Comparison of ENCODE assay signal across 28 cellular contexts in the genomic region with DNA sequence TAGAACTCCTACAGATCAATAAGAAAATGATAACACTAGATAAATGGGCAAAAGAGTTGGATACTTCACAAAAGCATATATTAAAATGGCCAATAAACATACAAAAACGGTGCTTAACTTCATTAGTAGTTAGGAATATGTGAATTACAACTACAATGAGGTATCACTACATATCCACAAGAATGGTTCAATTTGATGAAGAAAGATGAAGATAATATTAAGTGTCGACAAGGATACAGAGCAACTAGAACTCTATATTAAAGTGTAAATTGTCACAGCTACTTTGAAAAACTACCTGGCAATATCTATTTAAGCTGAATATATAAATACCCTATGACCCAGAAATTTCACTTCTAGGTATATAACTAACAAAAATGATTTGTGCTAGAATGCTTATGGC.
"Had no signal": no experiment of that assay in that cellular context is flagged by ENCODE, and none has a peak within 500 bp of the region (broad histone marks: within the 10 kb centered on the region; RNA-seq: fewer than 3 reads in every experiment).

No MANE protein-coding gene starts in this region.

- H3K4me1 ChIP-seq: colonic mucosa, esophagus muscularis mucosa, esophagus squamous epithelium, foreskin keratinocyte, gastroesophageal sphincter, heart left ventricle had no signal

- H3K36me3 ChIP-seq: colonic mucosa, esophagus muscularis mucosa, esophagus squamous epithelium, gastrocnemius medialis, gastroesophageal sphincter, heart left ventricle, heart right ventricle had no signal

- DNase-seq: colonic mucosa; cortex of kidney; dermis blood vessel endothelial cell; dorsolateral prefrontal cortex; effector CD4-positive, alpha-beta T cell; effector CD8-positive, alpha-beta T cell; effector memory CD4-positive, alpha-beta T cell; effector memory CD8-positive, alpha-beta T cell; endodermal cell; erythroblast; esophagus squamous epithelium; foreskin fibroblast; foreskin keratinocyte; foreskin melanocyte; gastrocnemius medialis; glutamatergic neuron; head of caudate nucleus; heart left ventricle; heart right ventricle had no signal

- FAIRE-seq: colon, endometrium, endothelial cell of umbilical vein, frontal cortex had no signal

- H3K27me3 ChIP-seq: colonic mucosa, dorsolateral prefrontal cortex, esophagus muscularis mucosa, esophagus squamous epithelium, foreskin keratinocyte, gastrocnemius medialis, gastroesophageal sphincter, heart left ventricle, heart right ventricle had no signal

- ATAC-seq: effector memory CD8-positive, alpha-beta T cell; esophagus mucosa; foreskin keratinocyte; gastrocnemius medialis; gastroesophageal sphincter; heart left ventricle; heart right ventricle had no signal

- H3K9me3 ChIP-seq: colonic mucosa, esophagus muscularis mucosa, esophagus squamous epithelium, gastrocnemius medialis, gastroesophageal sphincter had no signal

- H3K27ac ChIP-seq: colonic mucosa, coronary artery, dorsolateral prefrontal cortex, epithelial cell of prostate, esophagus muscularis mucosa, esophagus squamous epithelium, foreskin keratinocyte, gastroesophageal sphincter, heart left ventricle, heart right ventricle had no signal

- H3K4me3 ChIP-seq: colonic mucosa, coronary artery, esophagus muscularis mucosa, esophagus squamous epithelium, gastrocnemius medialis, gastroesophageal sphincter, heart left ventricle, heart right ventricle had no signal
